ENCODE assay signal across 21 cellular contexts in the genomic region with DNA sequence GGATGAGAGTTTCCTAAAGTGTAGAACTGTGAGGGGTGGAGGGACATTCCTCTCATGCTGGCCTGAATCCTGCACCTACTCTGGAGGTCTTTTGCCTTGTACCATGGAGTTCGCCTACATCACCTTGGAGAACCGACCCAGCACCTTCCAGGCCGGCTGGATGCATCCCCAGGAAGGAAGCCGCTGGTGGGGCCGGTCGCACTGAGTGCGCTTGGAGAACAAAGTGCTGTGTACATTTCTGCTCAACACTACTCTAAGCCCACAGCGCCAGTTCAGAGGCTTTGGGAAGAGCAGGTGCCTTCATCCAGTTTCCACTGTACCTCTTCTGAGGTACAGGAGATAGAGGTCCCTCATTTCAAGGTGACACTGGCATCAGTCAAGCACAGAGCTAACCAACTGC.
"Had no signal": no experiment of that assay in that cellular context is flagged by ENCODE, and none has a peak within 500 bp of the region (broad histone marks: within the 10 kb centered on the region; RNA-seq: fewer than 3 reads in every experiment).

No MANE protein-coding gene starts in this region.

- H3K27ac ChIP-seq: left ventricle myocardium inferior, ovary, right atrium auricular region, skin epidermis, tibial nerve, uterus had no signal

- H3K36me3 ChIP-seq: left ventricle myocardium inferior, ovary, right atrium auricular region, uterus had no signal

- H3K27me3 Mint-ChIP-seq: natural killer cell treated with Interleukin-12 subunit alpha and Interleukin-12 subunit beta and Interleukin-15 and Interleukin-18, amount 100 ng/mL, for 72 hours; progenitor cell of endocrine pancreas; stimulated activated naive CD8-positive, alpha-beta T cell treated with anti-CD3 and anti-CD28 coated beads, Interleukin-15, amount 100 ng/mL, for 72 hours had no signal

- H3K4me3 ChIP-seq: left ventricle myocardium inferior, lung, mucosa of descending colon, ovary, right atrium auricular region, skin epidermis, tibial nerve, uterus had no signal

- H3K36me3 Mint-ChIP-seq: natural killer cell treated with Interleukin-12 subunit alpha and Interleukin-12 subunit beta and Interleukin-15 and Interleukin-18, amount 100 ng/mL, for 72 hours; stimulated activated effector memory CD8-positive, alpha-beta T cell treated with anti-CD3 and anti-CD28 coated beads, Interleukin-12 subunit alpha, Interleukin-12 subunit beta, amount 100 ng/mL, for 72 hours had no signal

- H3K9me3 ChIP-seq: left ventricle myocardium inferior, mucosa of descending colon, ovary, right atrium auricular region, uterus had no signal

- DNase-seq: islet precursor cell; left ventricle myocardium inferior; mesendoderm; midbrain; mucosa of descending colon; naive thymus-derived CD4-positive, alpha-beta T cell; ovary; stimulated activated CD4-positive, alpha-beta T cell treated with anti-CD3 and anti-CD28 coated beads, Interleukin-4, amount 100 ng/mL, for 24 hours; stimulated activated naive CD4-positive, alpha-beta T cell treated with Interleukin-2 at 50 U/mL for 16 hours; stimulated activated naive CD8-positive, alpha-beta T cell treated with anti-CD3 and anti-CD28 coated beads, Interleukin-15, amount 100 ng/mL, for 72 hours; substantia nigra; uterus had no signal

- H3K9me3 Mint-ChIP-seq: natural killer cell treated with Interleukin-12 subunit alpha and Interleukin-12 subunit beta and Interleukin-15 and Interleukin-18, amount 100 ng/mL, for 72 hours; stimulated activated effector memory CD8-positive, alpha-beta T cell treated with anti-CD3 and anti-CD28 coated beads, Interleukin-12 subunit alpha, Interleukin-12 subunit beta, amount 100 ng/mL, for 72 hours had no signal

- H3K4me3 Mint-ChIP-seq: naive thymus-derived CD4-positive, alpha-beta T cell; natural killer cell treated with Interleukin-12 subunit alpha and Interleukin-12 subunit beta and Interleukin-15 and Interleukin-18, amount 100 ng/mL, for 72 hours; stimulated activated effector memory CD8-positive, alpha-beta T cell treated with anti-CD3 and anti-CD28 coated beads, Interleukin-12 subunit alpha, Interleukin-12 subunit beta, amount 100 ng/mL, for 72 hours; stimulated activated naive CD8-positive, alpha-beta T cell treated with anti-CD3 and anti-CD28 coated beads, Interleukin-15, amount 100 ng/mL, for 72 hours; type B pancreatic cell had no signal

- ATAC-seq: mucosa of descending colon; naive thymus-derived CD4-positive, alpha-beta T cell; sciatic nerve; stimulated activated effector memory CD8-positive, alpha-beta T cell treated with anti-CD3 and anti-CD28 coated beads, Interleukin-12 subunit alpha, Interleukin-12 subunit beta, amount 100 ng/mL, for 72 hours; stimulated activated naive CD8-positive, alpha-beta T cell treated with anti-CD3 and anti-CD28 coated beads, Interleukin-15, amount 100 ng/mL, for 72 hours had no signal

- H3K27me3 ChIP-seq: ovary, right atrium auricular region, tibial nerve, uterus had no signal

- H3K4me1 ChIP-seq: left ventricle myocardium inferior, right atrium auricular region, tibial nerve, uterus had no signal

- H3K27ac Mint-ChIP-seq: naive thymus-derived CD4-positive, alpha-beta T cell; natural killer cell treated with Interleukin-12 subunit alpha and Interleukin-12 subunit beta and Interleukin-15 and Interleukin-18, amount 100 ng/mL, for 72 hours; progenitor cell of endocrine pancreas; stimulated activated effector memory CD8-positive, alpha-beta T cell treated with anti-CD3 and anti-CD28 coated beads, Interleukin-12 subunit alpha, Interleukin-12 subunit beta, amount 100 ng/mL, for 72 hours; stimulated activated naive CD8-positive, alpha-beta T cell treated with anti-CD3 and anti-CD28 coated beads, Interleukin-15, amount 100 ng/mL, for 72 hours; type B pancreatic cell had no signal

- H3K4me1 Mint-ChIP-seq: stimulated activated effector memory CD8-positive, alpha-beta T cell treated with anti-CD3 and anti-CD28 coated beads, Interleukin-12 subunit alpha, Interleukin-12 subunit beta, amount 100 ng/mL, for 72 hours had no signal
